Comparison of ENCODE assay signal across 10 cellular contexts in genomic region chr1:97243973-97244560, GRCh38.
DNase-seq lines count a peak whose midpoint lies in the region; ATAC-seq, FAIRE-seq and TF ChIP-seq lines count a peak whose summit lies in the region.
"Had no signal": no experiment of that assay in that cellular context is flagged by ENCODE, and none has a peak within 500 bp of the region (broad histone marks: within the 10 kb centered on the region; RNA-seq: fewer than 3 reads in every experiment).

No MANE protein-coding gene starts in this region.

- H3K4me1 Mint-ChIP-seq in activated CD4-positive, alpha-beta T cell treated with anti-CD3 and anti-CD28 coated beads, Interleukin-2, amount 10 ng/mL, durations not matched to agents 24 days and 14 days = no peaks in the 10 kb centered on the region

- H3K36me3 Mint-ChIP-seq in activated CD4-positive, alpha-beta T cell treated with anti-CD3 and anti-CD28 coated beads, Interleukin-2, amount 10 ng/mL, durations not matched to agents 24 days and 14 days (ENCODE audit: low read depth) = no peaks in the 10 kb centered on the region

- DNase-seq in D721Med (ENCODE audit: insufficient read length, low spot score) = no peak
- peak; percentile 12 to 49 for DNase-seq in NCI-H446 (lab: John Stamatoyannopoulos, UW)
- peak; percentile 50 for DNase-seq in fibroblast of mammary gland (ENCODE audit: low read depth)
- no peak for DNase-seq in GM19238 (ENCODE audit: insufficient read length, low spot score)
- DNase-seq in AG20443 (ENCODE audit: low spot score) = no peak
- DNase-seq in activated CD4-positive, alpha-beta T cell treated with anti-CD3 and anti-CD28 coated beads, Interleukin-2, amount 50 U/mL, for 1 hour = no peak
- DNase-seq in activated CD4-positive, alpha-beta T cell treated with anti-CD3 and anti-CD28 coated beads, Interleukin-2, amount 10 ng/mL, durations not matched to agents 24 days and 14 days = no peak

- no peaks in the 10 kb centered on the region for H3K27me3 Mint-ChIP-seq in activated CD4-positive, alpha-beta T cell treated with anti-CD3 and anti-CD28 coated beads, Interleukin-2, amount 10 ng/mL, durations not matched to agents 24 days and 14 days

- no peaks in the 10 kb centered on the region for H3K9me3 Mint-ChIP-seq in activated CD4-positive, alpha-beta T cell treated with anti-CD3 and anti-CD28 coated beads, Interleukin-2, amount 10 ng/mL, durations not matched to agents 24 days and 14 days

- peak; percentile 80 for ATAC-seq in GM21367 (IDR thresholded peaks at IDR 0.05; ENCODE audit: unreplicated experiment)
- ATAC-seq: K562 had no signal

- H3K4me3 ChIP-seq in fibroblast of mammary gland (ENCODE audit: control insufficient read depth, low read depth, low read length) = no peak overlapping the region
- H3K4me3 ChIP-seq: K562, thoracic aorta had no signal

- peak; percentile 65 for TF ChIP-seq CTCF in D721Med (IDR thresholded peaks at IDR 0.05; ENCODE audit: insufficient read depth, missing control alignments)
- peak; percentile 50 for TF ChIP-seq CTCF in fibroblast of mammary gland (conservative IDR thresholded peaks at IDR 0.05; ENCODE audit: control insufficient read depth, insufficient read depth, low read depth, low read length)

- peak; percentile 56 for FAIRE-seq in D721Med (lab: Jason Lieb, UNC)
- FAIRE-seq: K562 had no signal

- intact Hi-C loops in activated CD4-positive, alpha-beta T cell treated with anti-CD3 and anti-CD28 coated beads, Interleukin-2, amount 10 ng/mL, durations not matched to agents 24 days and 14 days (cut with micrococcal nuclease) = loop anchor here (5.0 kb wide), 1 partner anchor 808 kb away; no protein-coding TSS in a partner anchor

- H3K27ac Mint-ChIP-seq in activated CD4-positive, alpha-beta T cell treated with anti-CD3 and anti-CD28 coated beads, Interleukin-2, amount 10 ng/mL, durations not matched to agents 24 days and 14 days = no peak overlapping the region

- no peak overlapping the region for H3K4me3 Mint-ChIP-seq in activated CD4-positive, alpha-beta T cell treated with anti-CD3 and anti-CD28 coated beads, Interleukin-2, amount 10 ng/mL, durations not matched to agents 24 days and 14 days

Comparison
In these comparisons a context has a peak if more than half of its experiments do, and no peak if none do; other contexts are left out.
1. DNase-seq: peak in NCI-H446 (2 of 2) and fibroblast of mammary gland (single experiment); none in D721Med (single experiment), GM19238 (single experiment), AG20443 (single experiment), activated CD4-positive, alpha-beta T cell treated with anti-CD3 and anti-CD28 coated beads, Interleukin-2, amount 50 U/mL, for 1 hour (single experiment) and activated CD4-positive, alpha-beta T cell treated with anti-CD3 and anti-CD28 coated beads, Interleukin-2, amount 10 ng/mL, durations not matched to agents 24 days and 14 days (single experiment).